Comparison of ENCODE assay signal across 4 cellular contexts in the genomic region with DNA sequence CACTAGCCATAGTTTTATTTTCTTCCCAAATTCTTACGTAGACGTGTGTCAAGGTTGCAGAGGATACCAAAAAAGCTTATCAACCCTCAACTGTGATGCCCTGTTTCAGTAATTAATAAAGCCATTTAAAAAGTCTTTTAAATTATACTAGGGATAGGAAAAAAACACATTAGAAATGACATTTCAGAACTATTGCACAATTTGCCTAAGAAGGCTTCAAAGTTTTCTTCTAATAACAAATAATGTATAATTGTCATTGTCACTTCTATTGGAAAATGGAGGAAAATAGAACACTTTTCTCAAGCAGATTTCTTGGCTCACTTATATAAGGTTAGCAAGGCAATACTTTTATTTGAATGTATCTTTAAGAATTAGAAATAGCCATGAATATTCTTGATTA.
"Had no signal": no experiment of that assay in that cellular context is flagged by ENCODE, and none has a peak within 500 bp of the region (broad histone marks: within the 10 kb centered on the region; RNA-seq: fewer than 3 reads in every experiment).

No MANE protein-coding gene starts in this region.

- H3K27ac ChIP-seq: GM23248 had no signal

- H2AFZ ChIP-seq: GM23248 had no signal

- DNase-seq: GM23248, H9, HCEC 1CT, KG1 had no signal

- H3K9ac ChIP-seq: GM23248 had no signal

- H3K4me3 ChIP-seq: GM23248 had no signal
